ENCODE assay signal across 1 cellular context in genomic region chr12:107775093-107775721, GRCh38.
TF ChIP-seq lines count a peak whose summit lies in the region.

No MANE protein-coding gene starts in this region.

TF ChIP-seq in WTC11, 78 proteins besides CTCF, POLR2A, EP300 and RAD21 (continued from another document):
- no peak for TF ChIP-seq AR (CRISPR knock-in tag; IDR thresholded peaks at IDR 0.05)
- TF ChIP-seq ESRRA (CRISPR knock-in tag; IDR thresholded peaks at IDR 0.05; ENCODE audit: borderline replicate concordance): peak; percentile 92
- TF ChIP-seq CREB1 (CRISPR knock-in tag; IDR thresholded peaks at IDR 0.05): peak; percentile 73; the same call in 1 of the 2 replicates
- peak; percentile 42; the same call in 1 of the 2 replicates for TF ChIP-seq TEAD4 (CRISPR knock-in tag; IDR thresholded peaks at IDR 0.05)
